In the genomic region with DNA sequence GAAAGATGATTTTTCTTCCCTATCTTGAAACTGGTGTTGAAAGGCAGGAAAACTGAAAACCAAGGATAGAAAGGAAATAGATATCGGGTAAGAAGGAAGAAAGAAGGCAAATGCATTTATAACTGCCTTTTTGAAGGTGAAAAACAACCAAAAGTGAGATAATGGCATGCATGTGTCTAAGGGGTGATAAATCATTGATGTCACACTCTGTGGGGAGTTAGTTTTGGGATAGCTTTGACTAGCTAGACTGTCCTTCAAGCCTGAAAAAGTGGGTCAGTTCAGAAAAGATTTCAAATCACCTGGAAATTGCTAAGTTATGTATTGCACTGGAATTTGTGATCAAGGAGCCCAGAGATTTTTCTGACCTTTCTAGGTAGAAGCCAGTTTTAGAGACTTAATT, we compare ENCODE assay signal across 31 cellular contexts.
"Had no signal": no experiment of that assay in that cellular context is flagged by ENCODE, and none has a peak within 500 bp of the region (broad histone marks: within the 10 kb centered on the region; RNA-seq: fewer than 3 reads in every experiment).

No MANE protein-coding gene starts in this region.

- H3K9me3 Mint-ChIP-seq: activated CD4-positive, alpha-beta T cell treated with anti-CD3 and anti-CD28 coated beads, Interleukin-2, amount 10 ng/mL, durations not matched to agents 7 days and 5 days; activated naive CD4-positive, alpha-beta T cell treated with anti-CD3 and anti-CD28 coated beads, Interleukin-2, amount 10 ng/mL, durations not matched to agents 7 days and 5 days; activated naive CD8-positive, alpha-beta T cell treated with anti-CD3 and anti-CD28 coated beads, Interleukin-2, amount 50 U/mL, for 24 hours; activated T-cell treated with anti-CD3 and anti-CD28 coated beads, Interleukin-2, amount 50 U/mL, for 24 hours; activated T-helper 2 cell treated with anti-CD3 and anti-CD28 coated beads, Interferon-gamma antibody, Interleukin-2, Interleukin-4, amounts not matched to agents 10 μg/mL and 5 μg/mL and 100 μg/mL, durations not matched to agents 14 hours and 24 hours and 36 hours; brain had no signal

- H3K27me3 ChIP-seq: SJCRH30 had no signal

- H3K4me3 Mint-ChIP-seq: activated CD4-positive, alpha-beta T cell treated with anti-CD3 and anti-CD28 coated beads, Interleukin-2, amount 10 ng/mL, durations not matched to agents 7 days and 5 days; activated CD8-positive, alpha-beta T cell treated with anti-CD3 and anti-CD28 coated beads, Interleukin-2, amount 10 ng/mL, durations not matched to agents 7 days and 5 days; activated naive CD4-positive, alpha-beta T cell treated with anti-CD3 and anti-CD28 coated beads, Interleukin-2, amount 10 ng/mL, durations not matched to agents 7 days and 5 days; activated naive CD8-positive, alpha-beta T cell; activated naive CD8-positive, alpha-beta T cell treated with anti-CD3 and anti-CD28 coated beads, Interleukin-2, amount 50 U/mL, for 24 hours; activated T-cell treated with anti-CD3 and anti-CD28 coated beads, Interleukin-2, amount 50 U/mL, for 24 hours; brain had no signal

- H3K36me3 Mint-ChIP-seq: activated naive CD8-positive, alpha-beta T cell had no signal

- H3K27ac ChIP-seq: SJCRH30, SK-N-MC, WERI-Rb-1 had no signal

- FAIRE-seq: bronchial epithelial cell had no signal

- H3K9me3 ChIP-seq: MG63, SJCRH30 had no signal

- H3K36me3 ChIP-seq: MG63, SJCRH30, WERI-Rb-1 had no signal

- H3K27ac Mint-ChIP-seq: activated CD4-positive, alpha-beta T cell treated with anti-CD3 and anti-CD28 coated beads, Interleukin-2, amount 10 ng/mL, durations not matched to agents 7 days and 5 days; activated CD8-positive, alpha-beta T cell treated with anti-CD3 and anti-CD28 coated beads, Interleukin-2, amount 10 ng/mL, durations not matched to agents 7 days and 5 days; activated naive CD4-positive, alpha-beta T cell treated with anti-CD3 and anti-CD28 coated beads, Interleukin-2, amount 10 ng/mL, durations not matched to agents 7 days and 5 days; activated naive CD8-positive, alpha-beta T cell; activated naive CD8-positive, alpha-beta T cell treated with anti-CD3 and anti-CD28 coated beads, Interleukin-2, amount 50 U/mL, for 24 hours; activated T-cell treated with anti-CD3 and anti-CD28 coated beads, Interleukin-2, amount 50 U/mL, for 24 hours; activated T-helper 2 cell treated with anti-CD3 and anti-CD28 coated beads, Interferon-gamma antibody, Interleukin-2, Interleukin-4, amounts not matched to agents 10 μg/mL and 5 μg/mL and 100 μg/mL, durations not matched to agents 14 hours and 24 hours and 36 hours; brain had no signal

- H3K4me3 ChIP-seq: MG63, SJCRH30, SK-N-MC had no signal

- ATAC-seq: activated CD8-positive, alpha-beta T cell treated with anti-CD3 and anti-CD28 coated beads, Interleukin-2, amount 10 ng/mL, durations not matched to agents 7 days and 5 days; Panc1 had no signal

- H3K4me1 ChIP-seq: SJCRH30 had no signal

- DNase-seq: activated CD4-positive, alpha-beta T cell treated with anti-CD3 and anti-CD28 coated beads for 1 hour; activated CD4-positive, alpha-beta T cell treated with anti-CD3 and anti-CD28 coated beads, Interleukin-2, amount 10 ng/mL, durations not matched to agents 7 days and 5 days; activated CD4-positive, alpha-beta T cell treated with anti-CD3 and anti-CD28 coated beads, Interleukin-2, amount 50 U/mL, for 48 hours; activated CD4-positive, CD25-positive, alpha-beta regulatory T cell; activated CD8-positive, alpha-beta T cell treated with anti-CD3 and anti-CD28 coated beads, Interleukin-2, amount 10 ng/mL, durations not matched to agents 7 days and 5 days; activated gamma-delta T cell; activated naive CD4-positive, alpha-beta T cell treated with anti-CD3 and anti-CD28 coated beads, Interleukin-2, amount 10 ng/mL, durations not matched to agents 7 days and 5 days; activated naive CD8-positive, alpha-beta T cell treated with anti-CD3 and anti-CD28 coated beads, Interleukin-2, amount 50 U/mL, for 24 hours; activated T-cell treated with anti-CD3 and anti-CD28 coated beads, Interleukin-2, amount 50 U/mL, for 24 hours; anterior cingulate cortex; caudate nucleus; Kasumi-1; KG1; MG63; MV-4-11; NCI-H1092; NCI-H1436 treated with DMSO at 0.1 percent for 48 hours; NCI-H1694 treated with DMSO at 0.1 percent for 48 hours; NCI-H2029; NCI-H345; NCI-H524 treated with DMSO at 0.1 percent for 48 hours; SHP77; SJCRH30; T1000; WERI-Rb-1 had no signal
